Comparison of ENCODE assay signal across 1 cellular context in the genomic region with DNA sequence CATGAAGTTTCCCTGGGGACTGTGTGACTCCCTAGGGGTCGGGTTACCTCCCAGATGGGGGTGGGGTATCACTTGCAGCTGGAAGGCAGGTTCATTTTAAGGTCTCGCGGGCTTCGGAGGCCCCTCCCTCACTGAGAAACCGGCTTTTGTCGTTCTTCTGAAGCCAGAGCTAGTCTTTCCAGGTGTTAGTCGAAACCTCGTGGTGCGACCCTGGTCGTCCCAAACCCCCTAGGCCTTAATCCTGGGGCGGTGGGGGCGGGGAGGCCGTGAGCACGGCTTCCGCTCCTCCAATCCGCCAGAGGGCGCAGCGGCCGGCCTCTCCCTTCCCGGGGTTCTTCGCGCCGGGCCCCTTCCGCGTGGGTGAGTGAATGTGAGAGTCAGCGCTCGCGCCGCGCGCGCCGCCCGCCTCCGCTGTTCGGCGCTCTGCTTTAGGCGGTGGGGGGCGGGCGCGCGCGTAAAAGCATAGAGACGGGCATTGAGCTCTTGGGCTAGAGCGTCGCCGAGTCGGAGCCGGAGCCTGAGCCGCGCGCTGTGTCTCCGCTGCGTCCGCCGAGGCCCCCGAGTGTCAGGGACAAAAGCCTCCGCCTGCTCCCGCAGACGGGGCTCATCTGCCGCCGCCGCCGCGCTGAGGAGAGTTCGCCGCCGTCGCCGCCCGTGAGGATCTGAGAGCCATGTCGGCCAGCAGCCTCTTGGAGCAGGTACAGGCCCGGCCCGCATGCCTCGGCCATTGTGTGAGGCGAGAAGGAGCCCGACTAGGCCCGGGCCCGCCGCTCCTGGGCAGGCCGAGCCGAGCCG.
TF ChIP-seq lines count a peak whose summit lies in the region.

A gene (plus strand): TSS at position 491 of the 795 bp plus-strand sequence. CDS start 181 bp downstream, at position 672.

TF ChIP-seq in HEK293, 187 proteins besides CTCF, POLR2A, EP300 and RAD21 (continued from another document):
- TF ChIP-seq, protein P1, sequence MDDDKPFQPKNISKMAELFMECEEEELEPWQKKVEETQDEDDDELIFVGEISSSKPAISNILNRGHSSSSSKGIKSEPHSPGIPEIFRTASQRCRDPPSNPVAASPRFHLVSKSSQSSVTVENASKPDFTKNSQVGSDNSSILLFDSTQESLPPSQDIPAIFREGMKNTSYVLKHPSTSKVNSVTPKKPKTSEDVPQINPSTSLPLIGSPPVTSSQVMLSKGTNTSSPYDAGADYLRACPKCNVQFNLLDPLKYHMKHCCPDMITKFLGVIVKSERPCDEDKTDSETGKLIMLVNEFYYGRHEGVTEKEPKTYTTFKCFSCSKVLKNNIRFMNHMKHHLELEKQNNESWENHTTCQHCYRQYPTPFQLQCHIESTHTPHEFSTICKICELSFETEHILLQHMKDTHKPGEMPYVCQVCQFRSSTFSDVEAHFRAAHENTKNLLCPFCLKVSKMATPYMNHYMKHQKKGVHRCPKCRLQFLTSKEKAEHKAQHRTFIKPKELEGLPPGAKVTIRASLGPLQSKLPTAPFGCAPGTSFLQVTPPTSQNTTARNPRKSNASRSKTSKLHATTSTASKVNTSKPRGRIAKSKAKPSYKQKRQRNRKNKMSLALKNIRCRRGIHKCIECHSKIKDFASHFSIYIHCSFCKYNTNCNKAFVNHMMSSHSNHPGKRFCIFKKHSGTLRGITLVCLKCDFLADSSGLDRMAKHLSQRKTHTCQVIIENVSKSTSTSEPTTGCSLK (tag by site-specific recombination; IDR thresholded peaks at IDR 0.05) = no peak
- TF ChIP-seq, protein P2, sequence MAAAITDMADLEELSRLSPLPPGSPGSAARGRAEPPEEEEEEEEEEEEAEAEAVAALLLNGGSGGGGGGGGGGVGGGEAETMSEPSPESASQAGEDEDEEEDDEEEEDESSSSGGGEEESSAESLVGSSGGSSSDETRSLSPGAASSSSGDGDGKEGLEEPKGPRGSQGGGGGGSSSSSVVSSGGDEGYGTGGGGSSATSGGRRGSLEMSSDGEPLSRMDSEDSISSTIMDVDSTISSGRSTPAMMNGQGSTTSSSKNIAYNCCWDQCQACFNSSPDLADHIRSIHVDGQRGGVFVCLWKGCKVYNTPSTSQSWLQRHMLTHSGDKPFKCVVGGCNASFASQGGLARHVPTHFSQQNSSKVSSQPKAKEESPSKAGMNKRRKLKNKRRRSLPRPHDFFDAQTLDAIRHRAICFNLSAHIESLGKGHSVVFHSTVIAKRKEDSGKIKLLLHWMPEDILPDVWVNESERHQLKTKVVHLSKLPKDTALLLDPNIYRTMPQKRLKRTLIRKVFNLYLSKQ (tag by site-specific recombination; IDR thresholded peaks at IDR 0.05; ENCODE audit: borderline replicate concordance) = no peak
- TF ChIP-seq ZNF121 (tag by site-specific recombination; IDR thresholded peaks at IDR 0.05) = no peak
- TF ChIP-seq KLF10 (tag by site-specific recombination; IDR thresholded peaks at IDR 0.05) = peak; percentile 88
- peak; percentile 97 for TF ChIP-seq ZFHX2 (tag by site-specific recombination; conservative IDR thresholded peaks at IDR 0.05)
- no peak for TF ChIP-seq SETDB1 (IDR thresholded peaks at IDR 0.05; ENCODE audit: insufficient read length, low read length)
- no peak for TF ChIP-seq ZNF157 (tag by site-specific recombination; IDR thresholded peaks at IDR 0.05)
- peak; percentile 84 for TF ChIP-seq KLF1 (tag by site-specific recombination; IDR thresholded peaks at IDR 0.05)
- TF ChIP-seq ZNF394 (tag by site-specific recombination; IDR thresholded peaks at IDR 0.05; ENCODE audit: borderline replicate concordance) = peak; percentile 81
